Comparison of ENCODE assay signal across 1 cellular context in genomic region chr19:44764975-44765948, GRCh38.
TF ChIP-seq lines count a peak whose summit lies in the region.

No MANE protein-coding gene starts in this region.

TF ChIP-seq in HepG2, 621 proteins besides CTCF, POLR2A, EP300 and RAD21 (continued from another document and continues in another):
- TF ChIP-seq ZBTB34 (CRISPR knock-in tag; IDR thresholded peaks at IDR 0.05): peak; percentile 74; the same call in 1 of the 2 replicates
- no peak for TF ChIP-seq PBX3 (CRISPR knock-in tag; IDR thresholded peaks at IDR 0.05; ENCODE audit: borderline replicate concordance)
- peak; percentile 74; the same call in 1 of the 2 replicates for TF ChIP-seq ZNF281 (CRISPR knock-in tag; IDR thresholded peaks at IDR 0.05; ENCODE audit: borderline replicate concordance)
- TF ChIP-seq ATF2 (CRISPR knock-in tag; IDR thresholded peaks at IDR 0.05): peak; percentile 79
- TF ChIP-seq MEF2D (CRISPR knock-in tag; IDR thresholded peaks at IDR 0.05): peak; percentile 34; the same call in 1 of the 2 replicates
- peak; percentile 95 for TF ChIP-seq CEBPB (IDR thresholded peaks at IDR 0.05; ENCODE audit: borderline replicate concordance, low read depth, low read length)
- peak; percentile 98 for TF ChIP-seq TEAD3 (CRISPR knock-in tag; optimal IDR thresholded peaks at IDR 0.05; ENCODE audit: borderline replicate concordance)
- TF ChIP-seq KLF6 (CRISPR knock-in tag; IDR thresholded peaks at IDR 0.05): no peak
- TF ChIP-seq SMC3 (IDR thresholded peaks at IDR 0.05; ENCODE audit: low read length): peak; percentile 18; the same call in 1 of the 2 replicates
- TF ChIP-seq RORA (CRISPR knock-in tag; IDR thresholded peaks at IDR 0.05): 0 out of 2 replicates have a peak, but pooled peaks have one; percentile 29
- TF ChIP-seq FOXP4 (CRISPR knock-in tag; IDR thresholded peaks at IDR 0.05): peak; percentile 67
- peak; percentile 94 for TF ChIP-seq NR2F1 (CRISPR knock-in tag; IDR thresholded peaks at IDR 0.05)
- TF ChIP-seq RCOR2 (CRISPR knock-in tag; IDR thresholded peaks at IDR 0.05): peak; percentile 94
- TF ChIP-seq ZNF570 (CRISPR knock-in tag; IDR thresholded peaks at IDR 0.05; ENCODE audit: borderline replicate concordance): no peak
- peak; percentile 52; the same call in 1 of the 2 replicates for TF ChIP-seq HOXA9 (CRISPR knock-in tag; IDR thresholded peaks at IDR 0.05; ENCODE audit: borderline replicate concordance)
- no peak for TF ChIP-seq SP1 (IDR thresholded peaks at IDR 0.05)
- TF ChIP-seq SP1 (CRISPR knock-in tag; IDR thresholded peaks at IDR 0.05): peak; percentile 28; the same call in 1 of the 2 replicates
- no peak; the same call in 1 of the 2 replicates for TF ChIP-seq TAF1 (CRISPR knock-in tag; IDR thresholded peaks at IDR 0.05)
- peak; percentile 76 for TF ChIP-seq SKIL (CRISPR knock-in tag; IDR thresholded peaks at IDR 0.05; ENCODE audit: borderline replicate concordance)
- TF ChIP-seq ZMYM3 (CRISPR knock-in tag; IDR thresholded peaks at IDR 0.05): peak; percentile 98
- TF ChIP-seq KDM2A (CRISPR knock-in tag; IDR thresholded peaks at IDR 0.05; ENCODE audit: borderline replicate concordance, low read depth): peak; percentile 38; the same call in 1 of the 2 replicates
- TF ChIP-seq TBX2 (CRISPR knock-in tag; IDR thresholded peaks at IDR 0.05; ENCODE audit: borderline replicate concordance): peak; percentile 67; the same call in 1 of the 2 replicates
- TF ChIP-seq ZBTB49 (CRISPR knock-in tag; IDR thresholded peaks at IDR 0.05; ENCODE audit: borderline replicate concordance): no peak
- TF ChIP-seq ZNF674 (CRISPR knock-in tag; IDR thresholded peaks at IDR 0.05; ENCODE audit: low read depth): no peak
- peak; percentile 71 for TF ChIP-seq ZMYM4 (CRISPR knock-in tag; IDR thresholded peaks at IDR 0.05)
- 0 out of 2 replicates have a peak, but pooled peaks have one; percentile 44 for TF ChIP-seq ZNF547 (CRISPR knock-in tag; IDR thresholded peaks at IDR 0.05)
- TF ChIP-seq PHF21A (CRISPR knock-in tag; IDR thresholded peaks at IDR 0.05): peak; percentile 78
- peak; percentile 72 for TF ChIP-seq SP5 (CRISPR knock-in tag; IDR thresholded peaks at IDR 0.05; ENCODE audit: borderline replicate concordance, low read depth)
- TF ChIP-seq SOX6 (IDR thresholded peaks at IDR 0.05): no peak
- TF ChIP-seq SOX6 (CRISPR knock-in tag; IDR thresholded peaks at IDR 0.05): peak; percentile 76
- no peak for TF ChIP-seq FOXJ3 (CRISPR knock-in tag; IDR thresholded peaks at IDR 0.05; ENCODE audit: borderline replicate concordance)
- TF ChIP-seq DDIT3 (CRISPR knock-in tag; IDR thresholded peaks at IDR 0.05): no peak
- TF ChIP-seq ZNF761 (CRISPR knock-in tag; conservative IDR thresholded peaks at IDR 0.05): peak; percentile 17; the same call in 1 of the 2 replicates
- peak; percentile 81; the same call in 1 of the 2 replicates for TF ChIP-seq ZHX1 (CRISPR knock-in tag; IDR thresholded peaks at IDR 0.05; ENCODE audit: low read depth)
- TF ChIP-seq ZNF3 (CRISPR knock-in tag; IDR thresholded peaks at IDR 0.05): peak; percentile 30; the same call in 1 of the 2 replicates
- TF ChIP-seq MYPOP (CRISPR knock-in tag; IDR thresholded peaks at IDR 0.05): no peak
